Comparison of ENCODE assay signal across 17 cellular contexts in genomic region chr11:67364169-67364568, GRCh38. TPM values are rescaled to one million over a fixed set of nuclear protein-coding genes. Genes with fewer than 3 reads are reported as not detected.
"Had no signal": no experiment of that assay in that cellular context is flagged by ENCODE, and none has a peak within 500 bp of the region (broad histone marks: within the 10 kb centered on the region; RNA-seq: fewer than 3 reads in every experiment).

No MANE protein-coding gene starts in this region.

- H2AFZ ChIP-seq: parathyroid adenoma had no signal

- H3K27me3 ChIP-seq: ascending aorta, cardiac muscle cell, colonic mucosa, tibial nerve had no signal

- H3K4me3 Mint-ChIP-seq: activated CD8-positive, alpha-beta T cell treated with anti-CD3 and anti-CD28 coated beads for 36 hours; activated naive CD8-positive, alpha-beta T cell treated with anti-CD3 and anti-CD28 coated beads, Interleukin-2, amount 50 U/mL, for 24 hours; activated T-helper 1 cell treated with anti-CD3 and anti-CD28 coated beads, Interleukin-12 subunit alpha, Interleukin-12 subunit beta, Interleukin-2, Interleukin-4 antibody, amounts not matched to agents 30 ng/mL and 10 ng/mL and 1 ng/mL, durations not matched to agents 14 hours and 24 hours and 36 hours had no signal

- H3K27ac Mint-ChIP-seq: activated CD8-positive, alpha-beta T cell treated with anti-CD3 and anti-CD28 coated beads for 36 hours; activated naive CD8-positive, alpha-beta T cell treated with anti-CD3 and anti-CD28 coated beads, Interleukin-2, amount 50 U/mL, for 24 hours; activated T-helper 1 cell treated with anti-CD3 and anti-CD28 coated beads, Interleukin-12 subunit alpha, Interleukin-12 subunit beta, Interleukin-2, Interleukin-4 antibody, amounts not matched to agents 30 ng/mL and 10 ng/mL and 1 ng/mL, durations not matched to agents 14 hours and 24 hours and 36 hours had no signal

- ATAC-seq: activated naive CD8-positive, alpha-beta T cell treated with anti-CD3 and anti-CD28 coated beads, Interleukin-2, amount 50 U/mL, for 24 hours; gastrocnemius medialis had no signal

- H3K79me2 ChIP-seq: parathyroid adenoma had no signal

- H3K4me1 ChIP-seq: gastrocnemius medialis, parathyroid adenoma had no signal

- H3K4me3 ChIP-seq: ascending aorta, cardiac muscle cell, colonic mucosa, gastrocnemius medialis, left ventricle myocardium inferior, skin epidermis, tibial nerve had no signal

- DNase-seq: activated CD8-positive, alpha-beta memory T cell treated with anti-CD3 and anti-CD28 coated beads, Interleukin-2, amount 50 U/mL, for 48 hours; activated CD8-positive, alpha-beta T cell treated with anti-CD3 and anti-CD28 coated beads for 36 hours; activated naive CD4-positive, alpha-beta T cell treated with Interleukin-2 at 50 U/mL for 16 hours; activated naive CD8-positive, alpha-beta T cell treated with anti-CD3 and anti-CD28 coated beads, Interleukin-2, amount 50 U/mL, for 24 hours; colonic mucosa; effector CD4-positive, alpha-beta T cell; gastrocnemius medialis; kidney; left ventricle myocardium inferior; mesendoderm had no signal

- H3K27me3 Mint-ChIP-seq: activated CD8-positive, alpha-beta T cell treated with anti-CD3 and anti-CD28 coated beads for 36 hours had no signal

- H3K36me3 ChIP-seq: cardiac muscle cell, colonic mucosa, gastrocnemius medialis, left ventricle myocardium inferior had no signal

- H3K9me3 Mint-ChIP-seq: activated CD8-positive, alpha-beta T cell treated with anti-CD3 and anti-CD28 coated beads for 36 hours; activated naive CD8-positive, alpha-beta T cell treated with anti-CD3 and anti-CD28 coated beads, Interleukin-2, amount 50 U/mL, for 24 hours; activated T-helper 1 cell treated with anti-CD3 and anti-CD28 coated beads, Interleukin-12 subunit alpha, Interleukin-12 subunit beta, Interleukin-2, Interleukin-4 antibody, amounts not matched to agents 30 ng/mL and 10 ng/mL and 1 ng/mL, durations not matched to agents 14 hours and 24 hours and 36 hours had no signal

- H3K27ac ChIP-seq: ascending aorta, cardiac muscle cell, colonic mucosa, epithelial cell of prostate, gastrocnemius medialis, left ventricle myocardium inferior, parathyroid adenoma had no signal

- H3K9me3 ChIP-seq: ascending aorta, colonic mucosa, gastrocnemius medialis, left ventricle myocardium inferior, tibial nerve had no signal

RNA-seq across cellular contexts. Expression of gene TBC1D10C, which starts 39.7 kb away (rescaled TPM):
- total RNA-seq: cardiac muscle cell had no signal
